Comparison of ENCODE assay signal across 31 cellular contexts in the genomic region with DNA sequence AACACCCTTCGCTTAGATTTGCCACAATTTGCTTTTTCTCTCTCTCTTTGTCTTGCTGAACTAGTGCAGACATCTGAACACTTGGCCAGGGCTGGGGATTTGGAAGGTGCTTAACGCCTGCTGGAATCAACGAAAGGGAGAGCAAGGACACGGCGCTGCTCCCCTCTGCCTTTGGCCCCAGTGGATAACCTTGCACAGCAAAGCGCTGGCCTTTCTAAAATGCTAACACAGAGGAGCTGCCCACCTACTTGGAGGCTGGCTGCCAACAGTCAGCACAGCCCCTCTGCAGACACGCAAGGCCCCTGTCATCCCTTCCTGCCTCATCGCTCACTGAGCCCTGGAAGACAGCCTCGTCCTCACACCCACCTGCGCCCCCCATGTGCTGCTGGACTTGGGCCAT. TPM values are rescaled to one million over a fixed set of nuclear protein-coding genes. Genes with fewer than 3 reads are reported as not detected.
DNase-seq lines count a peak whose midpoint lies in the region; ATAC-seq, FAIRE-seq and TF ChIP-seq lines count a peak whose summit lies in the region.
"Had no signal": no experiment of that assay in that cellular context is flagged by ENCODE, and none has a peak within 500 bp of the region (broad histone marks: within the 10 kb centered on the region; RNA-seq: fewer than 3 reads in every experiment).

No MANE protein-coding gene starts in this region.

- peak overlapping the region; percentile 56 for H3K4me2 ChIP-seq in astrocyte (ENCODE audit: low read length)
- no peak overlapping the region for H3K4me2 ChIP-seq in mesenchymal stem cell (ENCODE audit: low read length, poor library complexity, severe bottlenecking)

- ATAC-seq in stimulated activated naive CD8-positive, alpha-beta T cell treated with anti-CD3 and anti-CD28 coated beads, Interleukin-15, Interleukin-2, amounts not matched to agents 100 U/mL and 50 U/mL, for 24 hours, result peak; percentile 28
- no peak for ATAC-seq in stimulated activated naive CD8-positive, alpha-beta T cell treated with anti-CD3 and anti-CD28 coated beads, Interleukin-15, amount 100 ng/mL, for 72 hours
- no peak for ATAC-seq in HG03354 (IDR thresholded peaks at IDR 0.05; ENCODE audit: poor library complexity, severe bottlenecking, unreplicated experiment)
- ATAC-seq in HG02588 (IDR thresholded peaks at IDR 0.05; ENCODE audit: unreplicated experiment), result no peak
- ATAC-seq in HG03097 (IDR thresholded peaks at IDR 0.05; ENCODE audit: low FRiP score, unreplicated experiment), result no peak
- ATAC-seq: activated T-helper 17 cell treated with anti-CD3 and anti-CD28 coated beads, Interleukin-2, amount 50 U/mL, for 72 hours; HCT116; naive thymus-derived CD4-positive, alpha-beta T cell; T-cell had no signal

- H4K91ac ChIP-seq in mesenchymal stem cell (ENCODE audit: low read length), result peak overlapping the region; percentile 18

- intact Hi-C loops in testis (cut with DNase I; ENCODE audit: low total_unique reads), result loop anchor here (5.0 kb wide), 1 partner anchor 49 kb away; a partner anchor contains a TSS

- no peaks in the 10 kb centered on the region for H3K36me3 Mint-ChIP-seq in astrocyte (ENCODE audit: low read depth, unreplicated experiment)
- H3K36me3 Mint-ChIP-seq: activated CD4-positive, alpha-beta memory T cell treated with anti-CD3 and anti-CD28 coated beads for 36 hours; naive thymus-derived CD4-positive, alpha-beta T cell; T-cell had no signal

- TF ChIP-seq CTCF in astrocyte (IDR thresholded peaks at IDR 0.05; ENCODE audit: insufficient read depth, low read depth, low read length) (no peak), testis (IDR thresholded peaks at IDR 0.05) (no peak)

- H3K4me1 Mint-ChIP-seq in stimulated activated naive CD8-positive, alpha-beta T cell treated with anti-CD3 and anti-CD28 coated beads, Interleukin-15, amount 100 ng/mL, for 72 hours, result no peaks in the 10 kb centered on the region
- H3K4me1 Mint-ChIP-seq in astrocyte (ENCODE audit: low read depth, unreplicated experiment), result peaks cover 8% of the 10 kb centered on the region
- H3K4me1 Mint-ChIP-seq: activated T-helper 17 cell treated with anti-CD3 and anti-CD28 coated beads, Interleukin-2, amount 50 U/mL, for 72 hours; central memory CD8-positive, alpha-beta T cell had no signal

- H3K14ac ChIP-seq in mesenchymal stem cell (ENCODE audit: low read length in 2 of 2), result no peak overlapping the region

- H2BK12ac ChIP-seq in mesenchymal stem cell (ENCODE audit: low read length in 2 of 2), result no peak overlapping the region

- no peak overlapping the region for H2AK5ac ChIP-seq in mesenchymal stem cell (ENCODE audit: low read length, severe bottlenecking)

- no peaks in the 10 kb centered on the region for H3K79me1 ChIP-seq in mesenchymal stem cell (replicated peaks; ENCODE audit: low read length, poor library complexity, severe bottlenecking)

- no peak overlapping the region for H3K4me3 Mint-ChIP-seq in stimulated activated naive CD8-positive, alpha-beta T cell treated with anti-CD3 and anti-CD28 coated beads, Interleukin-15, amount 100 ng/mL, for 72 hours
- no peak overlapping the region for H3K4me3 Mint-ChIP-seq in astrocyte (ENCODE audit: unreplicated experiment)
- H3K4me3 Mint-ChIP-seq: activated CD4-positive, alpha-beta memory T cell treated with anti-CD3 and anti-CD28 coated beads for 36 hours; activated T-helper 17 cell treated with anti-CD3 and anti-CD28 coated beads, Interleukin-2, amount 50 U/mL, for 72 hours; central memory CD8-positive, alpha-beta T cell; naive thymus-derived CD4-positive, alpha-beta T cell; T-cell had no signal

- WGBS in mesenchymal stem cell, result 79% methylated on average over 10 of the region's 10 CpGs
- 43 to 45% methylated on average over 9 to 10 of the region's 10 CpGs for WGBS in testis, 2 donors

- no peak overlapping the region for H4K8ac ChIP-seq in mesenchymal stem cell (ENCODE audit: low read length)

- H4K20me1 ChIP-seq in astrocyte (ENCODE audit: insufficient read depth, low read length), result no peaks in the 10 kb centered on the region

- H3K27me3 ChIP-seq in astrocyte (ENCODE audit: insufficient read depth, low read length), result peaks cover 3% of the 10 kb centered on the region
- peaks cover 20 to 31% of the 10 kb centered on the region in 2 experiments for H3K27me3 ChIP-seq in mesenchymal stem cell (ENCODE audit: control insufficient read depth in 1 of 2, insufficient read depth in 1 of 2, low read length in 2 of 2)
- no peaks in the 10 kb centered on the region for H3K27me3 ChIP-seq in testis
- H3K27me3 ChIP-seq: BE2C, right atrium auricular region had no signal

- H2BK5ac ChIP-seq in mesenchymal stem cell (ENCODE audit: low read depth, low read length, poor library complexity, severe bottlenecking), result no peak overlapping the region

- H3K79me2 ChIP-seq in astrocyte (ENCODE audit: insufficient read depth, low read length), result no peaks in the 10 kb centered on the region
- H3K79me2 ChIP-seq: parathyroid adenoma had no signal

- peak overlapping the region; percentile 73 for H2AFZ ChIP-seq in astrocyte (ENCODE audit: low read depth, low read length)
- H2AFZ ChIP-seq in mesenchymal stem cell (ENCODE audit: low read depth, low read length), result no peak overlapping the region
- H2AFZ ChIP-seq: parathyroid adenoma had no signal

- peaks cover 14% of the 10 kb centered on the region for H3K27me3 Mint-ChIP-seq in stimulated activated naive CD8-positive, alpha-beta T cell treated with anti-CD3 and anti-CD28 coated beads, Interleukin-15, amount 100 ng/mL, for 72 hours
- H3K27me3 Mint-ChIP-seq in astrocyte (ENCODE audit: low read depth, unreplicated experiment), result peaks cover 55% of the 10 kb centered on the region
- H3K27me3 Mint-ChIP-seq: activated CD4-positive, alpha-beta memory T cell treated with anti-CD3 and anti-CD28 coated beads for 36 hours; activated T-helper 17 cell treated with anti-CD3 and anti-CD28 coated beads, Interleukin-2, amount 50 U/mL, for 72 hours had no signal

- peak overlapping the region in 1 of 2 donors; percentile 61 for H3K27ac Mint-ChIP-seq in stimulated activated naive CD8-positive, alpha-beta T cell treated with anti-CD3 and anti-CD28 coated beads, Interleukin-15, amount 100 ng/mL, for 72 hours
- peak overlapping the region; percentile 28 for H3K27ac Mint-ChIP-seq in astrocyte (ENCODE audit: unreplicated experiment)
- H3K27ac Mint-ChIP-seq: activated CD4-positive, alpha-beta memory T cell treated with anti-CD3 and anti-CD28 coated beads for 36 hours; activated T-helper 17 cell treated with anti-CD3 and anti-CD28 coated beads, Interleukin-2, amount 50 U/mL, for 72 hours; naive thymus-derived CD4-positive, alpha-beta T cell; T-cell had no signal

- H3K9me3 ChIP-seq in astrocyte (ENCODE audit: insufficient read depth, low read depth, low read length) (no peaks in the 10 kb centered on the region), mesenchymal stem cell (ENCODE audit: control insufficient read depth, low read length) (no peaks in the 10 kb centered on the region), testis (no peaks in the 10 kb centered on the region)
- H3K9me3 ChIP-seq: BE2C, left ventricle myocardium inferior, right atrium auricular region had no signal

- peaks cover 16% of the 10 kb centered on the region for H3K4me1 ChIP-seq in astrocyte (ENCODE audit: insufficient read depth, low read length)
- H3K4me1 ChIP-seq in mesenchymal stem cell (ENCODE audit: control insufficient read depth, insufficient read depth, low read depth, low read length), result peaks cover 6% of the 10 kb centered on the region
- H3K4me1 ChIP-seq in testis, result peaks cover 55% of the 10 kb centered on the region
- H3K4me1 ChIP-seq: parathyroid adenoma, right atrium auricular region had no signal

- H3K27ac ChIP-seq in astrocyte (ENCODE audit: low read depth, low read length) (no peak overlapping the region), mesenchymal stem cell (ENCODE audit: low read length, poor library complexity, severe bottlenecking) (no peak overlapping the region), testis (peak overlapping the region; percentile 6 to 19)
- H3K27ac ChIP-seq: left ventricle myocardium inferior, parathyroid adenoma, right atrium auricular region had no signal

- H3K9ac ChIP-seq in astrocyte (ENCODE audit: low read length) (peak overlapping the region; percentile 27), mesenchymal stem cell (ENCODE audit: low read length) (no peak overlapping the region)
- H3K9ac ChIP-seq: parathyroid adenoma had no signal

- H3K4ac ChIP-seq in mesenchymal stem cell (ENCODE audit: low read depth in 1 of 2, low read length in 2 of 2), result no peak overlapping the region

- no peaks in the 10 kb centered on the region for H3K9me3 Mint-ChIP-seq in stimulated activated naive CD8-positive, alpha-beta T cell treated with anti-CD3 and anti-CD28 coated beads, Interleukin-15, amount 100 ng/mL, for 72 hours
- H3K9me3 Mint-ChIP-seq in astrocyte (ENCODE audit: unreplicated experiment), result no peaks in the 10 kb centered on the region
- H3K9me3 Mint-ChIP-seq: activated CD4-positive, alpha-beta memory T cell treated with anti-CD3 and anti-CD28 coated beads for 36 hours; activated T-helper 17 cell treated with anti-CD3 and anti-CD28 coated beads, Interleukin-2, amount 50 U/mL, for 72 hours; central memory CD8-positive, alpha-beta T cell; naive thymus-derived CD4-positive, alpha-beta T cell; T-cell had no signal

- H3K36me3 ChIP-seq in astrocyte (ENCODE audit: insufficient read depth, low read length) (no peaks in the 10 kb centered on the region), mesenchymal stem cell (ENCODE audit: control insufficient read depth in 1 of 2, insufficient read depth in 2 of 2, low read depth in 1 of 2, low read length in 2 of 2) (no peaks in the 10 kb centered on the region), testis (ENCODE audit: low read depth, missing control alignments) (no peaks in the 10 kb centered on the region)
- H3K36me3 ChIP-seq: BE2C, left ventricle myocardium inferior, right atrium auricular region had no signal

- no peak overlapping the region for H3K18ac ChIP-seq in mesenchymal stem cell (ENCODE audit: low read depth in 1 of 2, low read length in 2 of 2)

- TF ChIP-seq POLR2A in testis (IDR thresholded peaks at IDR 0.05), result no peak

- no peak overlapping the region for H2BK15ac ChIP-seq in mesenchymal stem cell (ENCODE audit: low read depth, poor library complexity, severe bottlenecking)

- no peak for FAIRE-seq in astrocyte (lab: Jason Lieb, UNC)
- FAIRE-seq: G401.6 had no signal

- no peak overlapping the region for H2BK120ac ChIP-seq in mesenchymal stem cell (ENCODE audit: low read depth, low read length)

- H3K4me3 ChIP-seq in astrocyte (ENCODE audit: insufficient read depth, low read depth, low read length), result no peak overlapping the region
- no peak overlapping the region for H3K4me3 ChIP-seq in mesenchymal stem cell (ENCODE audit: insufficient read depth in 1 of 2, low read depth in 1 of 2, low read length in 2 of 2)
- H3K4me3 ChIP-seq in testis, result no peak overlapping the region
- H3K4me3 ChIP-seq: left ventricle myocardium inferior, right atrium auricular region had no signal

- no peak overlapping the region for H3K23ac ChIP-seq in mesenchymal stem cell (ENCODE audit: low read length in 2 of 2)

- no peak for DNase-seq in stimulated activated naive CD8-positive, alpha-beta T cell treated with anti-CD3 and anti-CD28 coated beads, Interleukin-15, Interleukin-2, amounts not matched to agents 100 U/mL and 50 U/mL, for 24 hours
- DNase-seq in stimulated activated naive CD8-positive, alpha-beta T cell treated with anti-CD3 and anti-CD28 coated beads, Interleukin-15, amount 100 ng/mL, for 72 hours, result no peak
- peak; percentile 38 for DNase-seq in astrocyte (ENCODE audit: low read depth)
- no peak for DNase-seq in mesenchymal stem cell
- peak; percentile 67 for DNase-seq in testis
- DNase-seq: ACHN; activated CD4-positive, alpha-beta memory T cell treated with anti-CD3 and anti-CD28 coated beads for 36 hours; activated CD4-positive, CD25-positive, alpha-beta regulatory T cell treated with anti-CD3 and anti-CD28 coated beads, Interleukin-2, amount 50 U/mL, for 72 hours; activated CD8-positive, alpha-beta memory T cell treated with anti-CD3 and anti-CD28 coated beads, Interleukin-2, amount 50 U/mL, for 48 hours; activated naive CD4-positive, alpha-beta T cell treated with anti-CD3 and anti-CD28 coated beads, Interleukin-2, amount 50 U/mL, for 16 hours; anterior cingulate cortex; Kasumi-1; left ventricle myocardium inferior; midbrain; naive thymus-derived CD4-positive, alpha-beta T cell; NCI-H187; RPMI8226; stimulated activated CD4-positive, alpha-beta T cell treated with anti-CD3 and anti-CD28 coated beads, Interleukin-2, amount 100 ng/mL, for 48 hours; T-cell had no signal

RNA-seq across cellular contexts. Expression of a gene that starts 37.5 kb away (rescaled TPM):
- not detected in 2 replicates for total RNA-seq in astrocyte
- polyA plus RNA-seq in mesenchymal stem cell (2013, experiment 1 of 2), result not detected
- not detected for polyA plus RNA-seq in mesenchymal stem cell (2013, experiment 2 of 2)
- total RNA-seq in testis, result under 1 TPM; 0.47 to 0.74 TPM
- 0.16 TPM for polyA plus RNA-seq in testis (ENCODE audit: insufficient read depth, low read depth, low replicate concordance)
- total RNA-seq: dermis microvascular lymphatic vessel endothelial cell, left ventricle myocardium inferior, right atrium auricular region, SK-MEL-5 had no signal

RNA-seq across cellular contexts. Expression of a gene that starts 51.1 kb away (rescaled TPM):
- total RNA-seq in astrocyte (35.5 and 43.0 TPM in 2 replicates), testis (100 to 1,000 TPM in 1 of 2 donors, 10 to 100 TPM in 1; 100.0 to 115 TPM)
- polyA plus RNA-seq in mesenchymal stem cell (2013, experiment 1 of 2), result 34.4 TPM
- polyA plus RNA-seq in mesenchymal stem cell (2013, experiment 2 of 2), result 33.5 TPM
- 129 TPM for polyA plus RNA-seq in testis (ENCODE audit: insufficient read depth, low read depth, low replicate concordance)

Comparison
In these comparisons a context has a peak if more than half of its experiments do, and no peak if none do; other contexts are left out.
1. DNase-seq: peak in astrocyte (single experiment) and testis (single experiment); none in stimulated activated naive CD8-positive, alpha-beta T cell treated with anti-CD3 and anti-CD28 coated beads, Interleukin-15, Interleukin-2, amounts not matched to agents 100 U/mL and 50 U/mL, for 24 hours (single experiment), stimulated activated naive CD8-positive, alpha-beta T cell treated with anti-CD3 and anti-CD28 coated beads, Interleukin-15, amount 100 ng/mL, for 72 hours (0 of 2) and mesenchymal stem cell (single experiment).
2. H3K27ac ChIP-seq: peak in testis (2 of 2); none in astrocyte (single experiment) and mesenchymal stem cell (single experiment).